ENCODE assay signal across 12 cellular contexts in genomic region chr6:118252474-118252873, GRCh38.
A peak's percentile ranks its signal among the peaks of the same experiment; 100 is the strongest.
DNase-seq lines count a peak whose midpoint lies in the region; ATAC-seq and TF ChIP-seq lines count a peak whose summit lies in the region.
"Had no signal": no experiment of that assay in that cellular context is flagged by ENCODE, and none has a peak within 500 bp of the region (broad histone marks: within the 10 kb centered on the region; RNA-seq: fewer than 3 reads in every experiment).

No MANE protein-coding gene starts in this region.

- H3K27ac Mint-ChIP-seq in activated T-helper 1 cell treated with anti-CD3 and anti-CD28 coated beads, Interleukin-12 subunit alpha, Interleukin-12 subunit beta, Interleukin-2, Interleukin-4 antibody, amounts not matched to agents 30 ng/mL and 10 ng/mL and 1 ng/mL, durations not matched to agents 14 hours and 24 hours and 36 hours = no peak overlapping the region
- H3K27ac Mint-ChIP-seq: immature natural killer cell had no signal

- no peak overlapping the region for H2AFZ ChIP-seq in OCI-LY7 (ENCODE audit: low read length)

- no peak overlapping the region for H3K4me3 Mint-ChIP-seq in activated T-helper 1 cell treated with anti-CD3 and anti-CD28 coated beads, Interleukin-12 subunit alpha, Interleukin-12 subunit beta, Interleukin-2, Interleukin-4 antibody, amounts not matched to agents 30 ng/mL and 10 ng/mL and 1 ng/mL, durations not matched to agents 14 hours and 24 hours and 36 hours
- H3K4me3 Mint-ChIP-seq: immature natural killer cell had no signal

- H3K9me3 Mint-ChIP-seq in activated T-helper 1 cell treated with anti-CD3 and anti-CD28 coated beads, Interleukin-12 subunit alpha, Interleukin-12 subunit beta, Interleukin-2, Interleukin-4 antibody, amounts not matched to agents 30 ng/mL and 10 ng/mL and 1 ng/mL, durations not matched to agents 14 hours and 24 hours and 36 hours = no peaks in the 10 kb centered on the region
- H3K9me3 Mint-ChIP-seq: immature natural killer cell had no signal

- no peaks in the 10 kb centered on the region for H3K79me2 ChIP-seq in OCI-LY7 (ENCODE audit: insufficient read depth, low read depth, low read length)

- POLR2A ChIA-PET in OCI-LY7 (lab: Charles Lee) = interaction anchor here (1.0 kb wide), 1 partner anchor 32 kb away, joined by 3 read pairs; no protein-coding TSS in a partner anchor

- peaks cover 2% of the 10 kb centered on the region for H3K27me3 Mint-ChIP-seq in activated T-helper 1 cell treated with anti-CD3 and anti-CD28 coated beads, Interleukin-12 subunit alpha, Interleukin-12 subunit beta, Interleukin-2, Interleukin-4 antibody, amounts not matched to agents 30 ng/mL and 10 ng/mL and 1 ng/mL, durations not matched to agents 14 hours and 24 hours and 36 hours (ENCODE audit: insufficient read depth)

- no peaks in the 10 kb centered on the region for H3K4me1 Mint-ChIP-seq in activated T-helper 1 cell treated with anti-CD3 and anti-CD28 coated beads, Interleukin-12 subunit alpha, Interleukin-12 subunit beta, Interleukin-2, Interleukin-4 antibody, amounts not matched to agents 30 ng/mL and 10 ng/mL and 1 ng/mL, durations not matched to agents 14 hours and 24 hours and 36 hours (ENCODE audit: low read depth)
- H3K4me1 Mint-ChIP-seq: immature natural killer cell had no signal

- peaks cover 9% of the 10 kb centered on the region for H3K4me1 ChIP-seq in OCI-LY7 (ENCODE audit: insufficient read depth, low read length, poor library complexity, severe bottlenecking)

- peak; percentile 96 for ATAC-seq in GM21360 (IDR thresholded peaks at IDR 0.05; ENCODE audit: unreplicated experiment)
- peak; percentile 88 for ATAC-seq in HG03342 (IDR thresholded peaks at IDR 0.05; ENCODE audit: unreplicated experiment)
- no peak for ATAC-seq in left colon
- ATAC-seq: Panc1 had no signal

- BruUV-seq in OCI-LY7 (replicated peaks; lab: Mats Ljungman, UMichigan) = no TSS peak

- peak; percentile 3 for DNase-seq in OCI-LY7 (ENCODE audit: low spot score)
- DNase-seq in D341Med (ENCODE audit: low spot score) = no peak
- DNase-seq in activated T-helper 1 cell treated with anti-CD3 and anti-CD28 coated beads, Interleukin-12 subunit alpha, Interleukin-12 subunit beta, Interleukin-2, Interleukin-4 antibody, amounts not matched to agents 30 ng/mL and 10 ng/mL and 1 ng/mL, durations not matched to agents 14 hours and 24 hours and 36 hours (ENCODE audit: low spot score) = no peak
- DNase-seq in NCI-H226 = no peak
- DNase-seq in left colon = no peak
- DNase-seq: activated CD4-positive, alpha-beta T cell treated with anti-CD3 and anti-CD28 coated beads for 1 hour; H7; immature natural killer cell had no signal

- no peaks in the 10 kb centered on the region for H3K36me3 ChIP-seq in OCI-LY7 (ENCODE audit: insufficient read depth, low read length)

- no peaks in the 10 kb centered on the region for H3K9me3 ChIP-seq in OCI-LY7 (ENCODE audit: low read length)

- no peak overlapping the region for H3K4me2 ChIP-seq in OCI-LY7 (ENCODE audit: low read length)

- H3K36me3 Mint-ChIP-seq in activated T-helper 1 cell treated with anti-CD3 and anti-CD28 coated beads, Interleukin-12 subunit alpha, Interleukin-12 subunit beta, Interleukin-2, Interleukin-4 antibody, amounts not matched to agents 30 ng/mL and 10 ng/mL and 1 ng/mL, durations not matched to agents 14 hours and 24 hours and 36 hours (ENCODE audit: low read depth) = no peaks in the 10 kb centered on the region
- H3K36me3 Mint-ChIP-seq: immature natural killer cell had no signal

- H3K9me2 ChIP-seq in OCI-LY7 (ENCODE audit: insufficient read depth, low read length) = no peaks in the 10 kb centered on the region

- H3K4me3 ChIP-seq in OCI-LY7 (ENCODE audit: low read depth, low read length, poor library complexity, severe bottlenecking) = no peak overlapping the region

- TF ChIP-seq CTCF in GM12873 (IDR thresholded peaks at IDR 0.05; ENCODE audit: insufficient read depth, low read depth, low read length, missing control alignments) (peak; percentile 16), OCI-LY7 (conservative IDR thresholded peaks at IDR 0.05; ENCODE audit: low read length) (peak; percentile 55)

- intact Hi-C loops in OCI-LY7 (cut with micrococcal nuclease; ENCODE audit: unreplicated experiment) (no loop called here), left colon (cut with DNase I, micrococcal nuclease) (no loop called here)
- intact Hi-C loops in activated T-helper 1 cell treated with anti-CD3 and anti-CD28 coated beads, Interleukin-12 subunit alpha, Interleukin-12 subunit beta, Interleukin-2, Interleukin-4 antibody, amounts not matched to agents 30 ng/mL and 10 ng/mL and 1 ng/mL, durations not matched to agents 14 hours and 24 hours and 36 hours (cut with micrococcal nuclease) = no loop called here

- CTCF ChIA-PET in OCI-LY7 (lab: Charles Lee; ENCODE audit: unreplicated experiment) = no interaction called here

- no peak overlapping the region for H3K27ac ChIP-seq in OCI-LY7 (ENCODE audit: low read depth, low read length, poor library complexity, severe bottlenecking)

- H4K20me1 ChIP-seq in OCI-LY7 (ENCODE audit: insufficient read depth, low read length) = no peaks in the 10 kb centered on the region
